In genomic region chrX:51955200-51955599, GRCh38 we compare ENCODE assay signal across 10 cellular contexts.
DNase-seq lines count a peak whose midpoint lies in the region; ATAC-seq and TF ChIP-seq lines count a peak whose summit lies in the region.
"Had no signal": no experiment of that assay in that cellular context is flagged by ENCODE, and none has a peak within 500 bp of the region (broad histone marks: within the 10 kb centered on the region; RNA-seq: fewer than 3 reads in every experiment).

No MANE protein-coding gene starts in this region.

- TF ChIP-seq CTCF in lower leg skin (IDR thresholded peaks at IDR 0.05): no peak

- H3K9me3 Mint-ChIP-seq in stimulated activated naive CD8-positive, alpha-beta T cell treated with anti-CD3 and anti-CD28 coated beads, Interleukin-15, amount 100 ng/mL, for 72 hours: peaks cover 0 to 7% of the 10 kb centered on the region in 2 donors

- peaks cover 28% of the 10 kb centered on the region for H3K27me3 Mint-ChIP-seq in stimulated activated naive CD8-positive, alpha-beta T cell treated with anti-CD3 and anti-CD28 coated beads, Interleukin-15, amount 100 ng/mL, for 72 hours

- no peak for TF ChIP-seq POLR2A in lower leg skin (IDR thresholded peaks at IDR 0.05)

- no peak overlapping the region for H3K4me3 Mint-ChIP-seq in stimulated activated naive CD8-positive, alpha-beta T cell treated with anti-CD3 and anti-CD28 coated beads, Interleukin-15, amount 100 ng/mL, for 72 hours

- H3K4me1 Mint-ChIP-seq in stimulated activated naive CD8-positive, alpha-beta T cell treated with anti-CD3 and anti-CD28 coated beads, Interleukin-15, amount 100 ng/mL, for 72 hours: no peaks in the 10 kb centered on the region

- 27 to 36% methylated on average over 4 of the region's 4 CpGs for WGBS in lower leg skin, 2 donors

- H3K4me3 ChIP-seq in lower leg skin (ENCODE audit: low read depth, poor library complexity, severe bottlenecking): no peak overlapping the region
- H3K4me3 ChIP-seq: prostate gland had no signal

- peak in 1 of 2 donors; percentile 7 for DNase-seq in stimulated activated naive CD8-positive, alpha-beta T cell treated with anti-CD3 and anti-CD28 coated beads, Interleukin-15, amount 100 ng/mL, for 72 hours
- no peak for DNase-seq in stimulated activated naive CD8-positive, alpha-beta T cell treated with anti-CD3 and anti-CD28 coated beads, Interleukin-15, Interleukin-2, amounts not matched to agents 100 U/mL and 50 U/mL, for 24 hours
- DNase-seq in HPDE6-E6E7 (ENCODE audit: extremely low spot score) (peak; percentile 3), posterior cingulate gyrus (no peak), NCI-H1048 (lab: John Stamatoyannopoulos, UW) (no peak), lower leg skin (ENCODE audit: low spot score in 2 of 2) (no peak)
- DNase-seq in stimulated activated CD4-positive, alpha-beta T cell treated with anti-CD3 and anti-CD28 coated beads, Interleukin-2, amount 100 ng/mL, for 48 hours: no peak
- DNase-seq: SIG-M5 had no signal

- peak; percentile 59 for ATAC-seq in stimulated activated naive CD8-positive, alpha-beta T cell treated with anti-CD3 and anti-CD28 coated beads, Interleukin-15, amount 100 ng/mL, for 72 hours
- no peak for ATAC-seq in stimulated activated naive CD8-positive, alpha-beta T cell treated with anti-CD3 and anti-CD28 coated beads, Interleukin-15, Interleukin-2, amounts not matched to agents 100 U/mL and 50 U/mL, for 24 hours
- peak; percentile 97 for ATAC-seq in HG02763 (IDR thresholded peaks at IDR 0.05; ENCODE audit: unreplicated experiment)

- no peak overlapping the region for H3K27ac Mint-ChIP-seq in stimulated activated naive CD8-positive, alpha-beta T cell treated with anti-CD3 and anti-CD28 coated beads, Interleukin-15, amount 100 ng/mL, for 72 hours

- intact Hi-C loops in posterior cingulate gyrus (cut with DNase I) (no loop called here), lower leg skin (cut with DNase I; ENCODE audit: low total_unique reads) (no loop called here)
